ENCODE assay signal across 8 cellular contexts in the genomic region with DNA sequence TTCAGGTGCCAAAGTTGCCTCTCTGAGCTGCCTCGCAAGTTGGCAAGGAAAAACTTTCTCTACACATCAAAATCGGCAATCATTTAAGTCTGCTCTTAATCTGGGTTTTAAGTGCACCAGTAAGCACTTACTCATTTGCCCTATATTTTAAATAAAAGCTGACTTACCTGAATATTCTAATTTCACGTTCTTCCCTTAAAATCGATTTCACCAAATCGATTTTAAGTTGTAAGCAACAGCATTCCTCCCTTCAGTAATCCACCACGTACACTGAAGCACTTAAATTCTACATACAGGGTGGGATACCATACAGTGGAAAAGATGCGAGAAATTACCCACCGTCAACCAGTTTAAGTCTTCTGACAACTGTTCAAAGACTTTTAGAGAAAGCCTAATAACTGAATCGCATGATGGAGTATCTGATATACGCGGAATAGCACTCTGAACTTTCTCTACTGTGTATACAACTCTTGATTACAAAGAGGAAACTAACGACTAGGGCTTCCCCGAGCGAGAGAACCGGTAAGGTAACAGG. TPM values are rescaled to one million over a fixed set of nuclear protein-coding genes. Genes with fewer than 3 reads are reported as not detected.
DNase-seq lines count a peak whose midpoint lies in the region; ATAC-seq, FAIRE-seq and TF ChIP-seq lines count a peak whose summit lies in the region.

No MANE protein-coding gene starts in this region.

- CTCF ChIA-PET in K562 (lab: Yijun Ruan, JAX; ENCODE audit: low intra/inter-chr PET ratio) = no interaction called here

- peaks cover 40% of the 10 kb centered on the region for H4K20me1 ChIP-seq in K562 (replicated peaks; ENCODE audit: control insufficient read depth, insufficient read depth, low read length)

- H3K27ac ChIP-seq in cardiac muscle cell (peak overlapping the region; percentile 99), K562 (ENCODE audit: extremely low read depth, low read depth, low read length) (peak overlapping the region; percentile 97), upper lobe of right lung (peak overlapping the region; percentile 97)

- no peaks in the 10 kb centered on the region for H3K9me1 ChIP-seq in K562 (ENCODE audit: control insufficient read depth, insufficient read depth, low read length)

- no peaks in the 10 kb centered on the region for H3K9me3 Mint-ChIP-seq in memory B cell

- no peak overlapping the region for H2AFZ ChIP-seq in K562 (ENCODE audit: low read depth, low read length)

- 2% methylated on average over 15 of the region's 15 CpGs for WGBS in K562 (ENCODE audit: insufficient coverage, low coverage, missing lambda C conversion rate)

- H3K79me2 ChIP-seq in K562 (ENCODE audit: control insufficient read depth, insufficient read depth, low read length) = peaks cover 84% of the 10 kb centered on the region

- H3K4me1 ChIP-seq in cardiac muscle cell (ENCODE audit: low read depth) (peaks cover 28% of the 10 kb centered on the region), K562 (replicated peaks in 1 of 2; ENCODE audit: control insufficient read depth in 2 of 2, insufficient read depth in 2 of 2, low read length in 2 of 2) (peaks cover 10 to 44% of the 10 kb centered on the region in 2 experiments; a peak in 4 of 5 replicates), upper lobe of right lung (peaks cover 53% of the 10 kb centered on the region)

- FAIRE-seq in K562 (lab: Jason Lieb, UNC) = no peak

- peak overlapping the region; percentile 95 for H3K4me2 ChIP-seq in K562 (ENCODE audit: insufficient read depth, low read length)

- no peaks in the 10 kb centered on the region for H3K27me3 ChIP-seq in cardiac muscle cell
- no peaks in the 10 kb centered on the region for H3K27me3 ChIP-seq in K562 (ENCODE audit: control insufficient read depth in 2 of 2, insufficient read depth in 2 of 2, low read length in 2 of 2)
- H3K27me3 ChIP-seq in upper lobe of right lung = no peaks in the 10 kb centered on the region

- intact Hi-C loops in left cardiac atrium (cut with DNase I) = loop anchor here in 1 of 2 donors (5.0 kb wide), 1 partner anchor 53 kb away; no protein-coding TSS in a partner anchor
- intact Hi-C loops in K562 (cut with micrococcal nuclease) = loop anchor here (1.0 to 5.0 kb wide), 2 partner anchors 32 to 107 kb away; no protein-coding TSS in a partner anchor
- intact Hi-C loops in upper lobe of right lung (cut with DNase I) = no loop called here

- in situ Hi-C loops in K562 (cut with MboI) = no loop called here

- peak overlapping the region; percentile 93 for H3K4me3 Mint-ChIP-seq in memory B cell

- TF ChIP-seq EP300 in K562 (IDR thresholded peaks at IDR 0.05; ENCODE audit: low read length) = no peak

- H3K9ac ChIP-seq in K562 (ENCODE audit: insufficient read depth in 1 of 2, low read depth in 2 of 2, low read length in 2 of 2) = peak overlapping the region; percentile 93 to 98; a peak in 3 of 4 replicates

- peak overlapping the region; percentile 93 for H3K27ac Mint-ChIP-seq in memory B cell

- H3K36me3 Mint-ChIP-seq in memory B cell = peaks cover 5% of the 10 kb centered on the region

- no peaks in the 10 kb centered on the region for H3K9me3 ChIP-seq in cardiac muscle cell (ENCODE audit: low read depth)
- no peaks in the 10 kb centered on the region for H3K9me3 ChIP-seq in K562 (replicated peaks; ENCODE audit: control insufficient read depth, insufficient read depth, low read depth, low read length)
- H3K9me3 ChIP-seq in upper lobe of right lung = no peaks in the 10 kb centered on the region

- TF ChIP-seq RAD21 in K562 (CRISPR knock-in tag; conservative IDR thresholded peaks at IDR 0.05 in 1 of 2, IDR thresholded peaks at IDR 0.05 in 1 of 2) = no peak

- H3K36me3 ChIP-seq in cardiac muscle cell (no peaks in the 10 kb centered on the region), K562 (ENCODE audit: control insufficient read depth, insufficient read depth, low read length) (peaks cover 23% of the 10 kb centered on the region), upper lobe of right lung (no peaks in the 10 kb centered on the region)

- no peak for TF ChIP-seq POLR2A in K562 (conservative IDR thresholded peaks at IDR 0.05)

- TF ChIP-seq CTCF in cardiac muscle cell (IDR thresholded peaks at IDR 0.05; ENCODE audit: low read depth, low read length) (no peak), K562 (IDR thresholded peaks at IDR 0.05 in 2 of 3, conservative IDR thresholded peaks at IDR 0.05 in 1 of 3; ENCODE audit: insufficient read depth in 2 of 3, low read depth in 1 of 3, low read length in 3 of 3) (no peak), upper lobe of right lung (IDR thresholded peaks at IDR 0.05) (no peak)

- H3K4me1 Mint-ChIP-seq in memory B cell = peaks cover 23% of the 10 kb centered on the region

- no peak for DNase-seq in cardiac muscle cell (ENCODE audit: low read depth in 1 of 2, low spot score in 1 of 2)
- DNase-seq in left cardiac atrium = no peak
- no peak for DNase-seq in K562 (ENCODE audit: extremely low read depth in 1 of 4, low spot score in 3 of 4)
- DNase-seq in memory B cell (ENCODE audit: low spot score in 2 of 2) = no peak
- no peak for DNase-seq in upper lobe of right lung
- DNase-seq in NCI-H345 treated with DMSO at 0.1 percent for 48 hours (lab: John Stamatoyannopoulos, UW; ENCODE audit: unreplicated experiment) = no peak

- H3K27me3 Mint-ChIP-seq in memory B cell = no peaks in the 10 kb centered on the region

- no peak for ATAC-seq in left cardiac atrium
- ATAC-seq in K562 = peak; percentile 3
- no peak for ATAC-seq in memory B cell (ENCODE audit: low read depth)
- ATAC-seq in upper lobe of right lung = no peak
- ATAC-seq in GM21786 (IDR thresholded peaks at IDR 0.05; ENCODE audit: unreplicated experiment) = no peak
- no peak for ATAC-seq in GM21737 (IDR thresholded peaks at IDR 0.05; ENCODE audit: unreplicated experiment)

- H3K4me3 ChIP-seq in cardiac muscle cell = peak overlapping the region; percentile 93
- H3K4me3 ChIP-seq in K562 = peak overlapping the region; percentile 75
- H3K4me3 ChIP-seq in upper lobe of right lung = peak overlapping the region; percentile 89

- POLR2A ChIA-PET in K562 (lab: Yijun Ruan, JAX) = interaction anchor here (1.0 to 1.6 kb wide), 4 partner anchors 11 to 101 kb away, joined by 3 to 6 read pairs (median 4); no protein-coding TSS in a partner anchor

- BruUV-seq in K562 (replicated peaks; lab: Mats Ljungman, UMichigan) = no TSS peak

TF ChIP-seq in K562, 482 proteins besides CTCF, POLR2A, EP300 and RAD21 (continues in another document):
- TF ChIP-seq MAFG (tag; conservative IDR thresholded peaks at IDR 0.05) (peak; percentile 55), TAF15 (IDR thresholded peaks at IDR 0.05; ENCODE audit: low read depth, low read length) (no peak), KDM4B (IDR thresholded peaks at IDR 0.05; ENCODE audit: borderline replicate concordance in 2 of 2, low read depth in 1 of 2) (no peak), JUND (IDR thresholded peaks at IDR 0.05; ENCODE audit: borderline replicate concordance, low read depth, low read length) (no peak), JUND (tag; IDR thresholded peaks at IDR 0.05; ENCODE audit: borderline replicate concordance, low read depth, low read length) (0 out of 3 replicates have a peak, but pooled peaks have one; percentile 9), DDX20 (tag; IDR thresholded peaks at IDR 0.05; ENCODE audit: low read depth) (no peak), PPARD (CRISPR knock-in tag; IDR thresholded peaks at IDR 0.05) (no peak), CAMTA2 (CRISPR knock-in tag; conservative IDR thresholded peaks at IDR 0.05) (no peak)
- TF ChIP-seq, protein P1, sequence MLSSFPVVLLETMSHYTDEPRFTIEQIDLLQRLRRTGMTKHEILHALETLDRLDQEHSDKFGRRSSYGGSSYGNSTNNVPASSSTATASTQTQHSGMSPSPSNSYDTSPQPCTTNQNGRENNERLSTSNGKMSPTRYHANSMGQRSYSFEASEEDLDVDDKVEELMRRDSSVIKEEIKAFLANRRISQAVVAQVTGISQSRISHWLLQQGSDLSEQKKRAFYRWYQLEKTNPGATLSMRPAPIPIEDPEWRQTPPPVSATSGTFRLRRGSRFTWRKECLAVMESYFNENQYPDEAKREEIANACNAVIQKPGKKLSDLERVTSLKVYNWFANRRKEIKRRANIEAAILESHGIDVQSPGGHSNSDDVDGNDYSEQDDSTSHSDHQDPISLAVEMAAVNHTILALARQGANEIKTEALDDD (IDR thresholded peaks at IDR 0.05) = peak; percentile 78

RNA-seq across cellular contexts. Expression of a gene that starts 1.6 kb away (rescaled TPM):
- 16.3 and 17.0 TPM in 2 replicates for total RNA-seq in cardiac muscle cell
- polyA plus RNA-seq in cardiac muscle cell = 2.3 and 4.4 TPM in 2 replicates
- 10 to 100 TPM; 37.8 to 39.3 TPM for total RNA-seq in left cardiac atrium
- 5.5 and 20.3 TPM in 2 replicates for total RNA-seq in K562 (2011; cell fraction: chromatin; rRNA removed; ENCODE audit: low replicate concordance)
- 4.0 and 5.4 TPM in 2 replicates for total RNA-seq in K562 (2011; cell fraction: nucleolus; rRNA removed)
- 16.5 and 35.3 TPM in 2 replicates for total RNA-seq in K562 (2011; cell fraction: nucleoplasm; rRNA removed)
- 10.5 and 12.5 TPM in 2 replicates for total RNA-seq in K562 (2014; rRNA removed)
- total RNA-seq in K562 (2014; rRNA removed; fragmentation: Illumina TruSeq; extraction: Trizol) = 38.1 and 44.4 TPM in 2 replicates
- 29.3 and 30.0 TPM in 2 replicates for total RNA-seq in K562 (2015; rRNA removed; fragmentation: Illumina TruSeq; extraction: Trizol)
- 69.5 and 70.0 TPM in 2 replicates for total RNA-seq in K562 (2021)
- 6.9 and 22.2 TPM in 2 replicates for polyA plus RNA-seq in K562 (2011; rRNA removed)
- 4.3 and 6.2 TPM in 2 replicates for polyA plus RNA-seq in K562 (2011; cell fraction: cytosol; rRNA removed)
- polyA plus RNA-seq in K562 (2011; cell fraction: nucleus; rRNA removed) = 4.3 and 5.0 TPM in 2 replicates
- polyA plus RNA-seq in K562 (2012) = 39.5 and 45.7 TPM in 2 replicates
- polyA plus RNA-seq in K562 (2014; fragmentation: Illumina TruSeq; extraction: Trizol) = 44.2 and 48.8 TPM in 2 replicates
- polyA plus RNA-seq in K562 (2014; fragmentation: Nextera tagmentation; extraction: Ambion mirVana) = 10 to 100 TPM in 1 of 2 experiments, 1 to 10 TPM in 1; 3.7 to 12.3 TPM
- 23.2 and 24.8 TPM in 2 replicates for polyA plus RNA-seq in K562 (2014; rRNA removed)
- polyA minus RNA-seq in K562 (2011; rRNA and poly(A)+ RNA removed) = 18.4 and 33.2 TPM in 2 replicates
- 16.5 and 25.1 TPM in 2 replicates for polyA minus RNA-seq in K562 (2011; cell fraction: cytosol; rRNA and poly(A)+ RNA removed)
- 5.4 and 6.0 TPM in 2 replicates for polyA minus RNA-seq in K562 (2011; cell fraction: nucleus; rRNA and poly(A)+ RNA removed)
- 59.2 TPM for total RNA-seq in upper lobe of right lung
